ENCODE assay signal across 28 cellular contexts in the genomic region with DNA sequence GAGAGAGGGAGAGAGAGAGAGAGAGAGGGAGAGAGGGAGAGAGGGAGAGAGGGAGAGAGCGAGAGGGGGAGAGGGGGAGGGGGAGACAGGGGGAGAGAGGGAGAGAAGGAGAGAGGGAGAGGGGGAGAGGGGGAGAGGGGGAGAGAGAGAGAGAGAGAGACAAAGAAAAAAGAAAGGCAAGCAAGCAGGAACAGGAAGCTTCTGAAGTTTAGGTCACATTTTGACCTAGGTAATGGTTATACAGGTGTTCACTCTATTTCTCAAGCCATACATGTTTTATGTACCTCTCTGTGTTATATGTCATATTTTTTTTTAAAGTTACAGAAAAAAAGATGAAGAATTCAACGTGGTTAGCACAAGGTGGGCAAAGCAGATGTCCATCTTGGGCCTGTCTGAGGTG.
"Had no signal": no experiment of that assay in that cellular context is flagged by ENCODE, and none has a peak within 500 bp of the region (broad histone marks: within the 10 kb centered on the region; RNA-seq: fewer than 3 reads in every experiment).

No MANE protein-coding gene starts in this region.

- H3K27me3 ChIP-seq: left lung, pancreas, stomach, suprapubic skin, tibial artery, uterus had no signal

- H3K4me1 ChIP-seq: tibial artery, uterus had no signal

- H3K9me3 ChIP-seq: left lung, lower lobe of right lung, pancreas, prostate gland, stomach, suprapubic skin, thoracic aorta, tibial artery, uterus had no signal

- H3K9me3 Mint-ChIP-seq: immature natural killer cell; naive B cell; natural killer cell treated with Interleukin-12 subunit alpha and Interleukin-12 subunit beta and Interleukin-15 and Interleukin-18, amount 100 ng/mL, for 72 hours; stimulated activated naive B cell treated with anti-CD40 and anti-IgM and Interleukin-4, amounts not matched to agents 10 μg/mL and 1 μg/mL and 100 μg/mL, for 72 hours; type B pancreatic cell had no signal

- H3K4me3 ChIP-seq: left lung, lower lobe of right lung, pancreas, prostate gland, smooth muscle cell, stomach, suprapubic skin, thoracic aorta, tibial artery, uterus had no signal

- H3K27ac Mint-ChIP-seq: immature natural killer cell; naive B cell; natural killer cell treated with Interleukin-12 subunit alpha and Interleukin-12 subunit beta and Interleukin-15 and Interleukin-18, amount 100 ng/mL, for 72 hours had no signal

- H3K27ac ChIP-seq: left lung, lower lobe of right lung, prostate gland, suprapubic skin, thoracic aorta, tibial artery, uterus had no signal

- H3K4me1 Mint-ChIP-seq: immature natural killer cell had no signal

- H3K36me3 ChIP-seq: left lung, pancreas, prostate gland, stomach, suprapubic skin, thoracic aorta, tibial artery, uterus had no signal

- H3K27me3 Mint-ChIP-seq: type B pancreatic cell had no signal

- H3K4me3 Mint-ChIP-seq: immature natural killer cell; naive B cell; natural killer cell treated with Interleukin-12 subunit alpha and Interleukin-12 subunit beta and Interleukin-15 and Interleukin-18, amount 100 ng/mL, for 72 hours; stimulated activated naive B cell treated with anti-CD40 and anti-IgM and Interleukin-4, amounts not matched to agents 10 μg/mL and 1 μg/mL and 100 μg/mL, for 72 hours; type B pancreatic cell had no signal

- DNase-seq: hypothalamus; immature natural killer cell; kidney; left colon; left lung; lower lobe of right lung; mammary epithelial cell; mesenchymal stem cell; naive B cell; nucleus accumbens; pancreas; posterior cingulate gyrus; retina; right cardiac atrium; stimulated activated CD4-positive, alpha-beta T cell treated with anti-CD3 and anti-CD28 coated beads, Interleukin-15, amount 100 ng/mL, for 24 hours; stimulated activated CD4-positive, alpha-beta T cell treated with anti-CD3 and anti-CD28 coated beads, Interleukin-2, amount 100 ng/mL, for 24 hours; stimulated activated CD4-positive, alpha-beta T cell treated with anti-CD3 and anti-CD28 coated beads, Interleukin-4, amount 100 ng/mL, for 1 hour; stimulated activated naive B cell treated with anti-CD40 and anti-IgM and Interleukin-4, amounts not matched to agents 10 μg/mL and 1 μg/mL and 100 μg/mL, for 72 hours; stimulated activated naive CD8-positive, alpha-beta T cell treated with anti-CD3 and anti-CD28 coated beads, Interleukin-15, Interleukin-2, amounts not matched to agents 100 U/mL and 50 U/mL, for 24 hours; stomach; tibial artery; uterus had no signal

- H3K4me2 ChIP-seq: smooth muscle cell had no signal

- ATAC-seq: left colon; left lung; lower lobe of right lung; natural killer cell treated with Interleukin-12 subunit alpha and Interleukin-12 subunit beta and Interleukin-15 and Interleukin-18, amount 100 ng/mL, for 72 hours; pancreas; right cardiac atrium; stimulated activated naive B cell treated with anti-CD40 and anti-IgM and Interleukin-4, amounts not matched to agents 10 μg/mL and 1 μg/mL and 100 μg/mL, for 72 hours; stimulated activated naive CD8-positive, alpha-beta T cell treated with anti-CD3 and anti-CD28 coated beads, Interleukin-15, Interleukin-2, amounts not matched to agents 100 U/mL and 50 U/mL, for 24 hours had no signal

- H3K36me3 Mint-ChIP-seq: immature natural killer cell; naive B cell; natural killer cell treated with Interleukin-12 subunit alpha and Interleukin-12 subunit beta and Interleukin-15 and Interleukin-18, amount 100 ng/mL, for 72 hours; stimulated activated naive B cell treated with anti-CD40 and anti-IgM and Interleukin-4, amounts not matched to agents 10 μg/mL and 1 μg/mL and 100 μg/mL, for 72 hours had no signal
